In the genomic region with DNA sequence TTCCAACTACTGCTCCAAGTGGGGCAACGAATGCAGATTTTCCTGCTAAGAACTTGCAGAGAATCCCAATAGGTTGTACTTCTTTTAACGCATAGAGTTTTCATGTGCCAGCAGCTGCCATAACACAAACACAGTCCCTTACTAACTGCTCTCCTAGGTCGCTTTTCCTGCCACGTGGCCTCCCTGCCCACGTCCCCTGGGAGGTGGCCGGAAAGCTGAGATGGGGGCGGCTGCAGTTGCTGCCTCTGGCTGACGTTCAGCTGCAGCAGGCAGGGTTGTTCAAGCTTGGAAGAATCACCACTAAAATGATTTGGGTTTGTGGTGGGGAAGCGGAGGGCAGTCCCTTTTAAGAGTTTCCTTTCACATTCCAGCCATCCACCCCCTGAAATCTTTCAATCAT, we compare ENCODE assay signal across 17 cellular contexts. TPM values are rescaled to one million over a fixed set of nuclear protein-coding genes. Genes with fewer than 3 reads are reported as not detected.
DNase-seq lines count a peak whose midpoint lies in the region; ATAC-seq, FAIRE-seq and TF ChIP-seq lines count a peak whose summit lies in the region.
"Had no signal": no experiment of that assay in that cellular context is flagged by ENCODE, and none has a peak within 500 bp of the region (broad histone marks: within the 10 kb centered on the region; RNA-seq: fewer than 3 reads in every experiment).

No MANE protein-coding gene starts in this region.

- H4K91ac ChIP-seq in mesenchymal stem cell (ENCODE audit: low read length): peak overlapping the region; percentile 27

- no peaks in the 10 kb centered on the region for H3K79me2 ChIP-seq in DND-41 (ENCODE audit: insufficient read depth, low read length)

- H3K4ac ChIP-seq in mesenchymal stem cell (ENCODE audit: low read depth in 1 of 2, low read length in 2 of 2): no peak overlapping the region

- no peak overlapping the region for H2BK5ac ChIP-seq in mesenchymal stem cell (ENCODE audit: low read depth, low read length, poor library complexity, severe bottlenecking)

- H3K4me3 ChIP-seq in DND-41 (ENCODE audit: low read depth in 1 of 2, low read length in 2 of 2) (no peak overlapping the region), mesenchymal stem cell (ENCODE audit: insufficient read depth in 1 of 2, low read depth in 1 of 2, low read length in 2 of 2) (no peak overlapping the region)
- H3K4me3 ChIP-seq: colonic mucosa, upper lobe of right lung had no signal

- FAIRE-seq in H54 (lab: Jason Lieb, UNC): no peak

- H3K36me3 Mint-ChIP-seq in naive thymus-derived CD8-positive, alpha-beta T cell: no peaks in the 10 kb centered on the region
- H3K36me3 Mint-ChIP-seq: stimulated activated effector memory CD8-positive, alpha-beta T cell treated with anti-CD3 and anti-CD28 coated beads, Interleukin-12 subunit alpha, Interleukin-12 subunit beta, amount 100 ng/mL, for 72 hours had no signal

- no peak overlapping the region for H2AFZ ChIP-seq in DND-41 (ENCODE audit: low read depth, low read length)
- H2AFZ ChIP-seq in mesenchymal stem cell (ENCODE audit: low read depth, low read length): no peak overlapping the region

- H3K27me3 ChIP-seq in DND-41 (ENCODE audit: insufficient read depth, low read length, poor library complexity) (peaks cover 7% of the 10 kb centered on the region), mesenchymal stem cell (ENCODE audit: control insufficient read depth in 1 of 2, insufficient read depth in 1 of 2, low read length in 2 of 2) (peaks cover 10 to 25% of the 10 kb centered on the region in 2 experiments)
- H3K27me3 ChIP-seq: colonic mucosa, upper lobe of right lung had no signal

- H4K8ac ChIP-seq in mesenchymal stem cell (ENCODE audit: low read length): no peak overlapping the region

- H3K14ac ChIP-seq in mesenchymal stem cell (ENCODE audit: low read length in 2 of 2): peak overlapping the region in 1 of 2 experiments; percentile 41

- no peak overlapping the region for H2BK15ac ChIP-seq in mesenchymal stem cell (ENCODE audit: low read depth, poor library complexity, severe bottlenecking)

- H3K27ac ChIP-seq in DND-41 (ENCODE audit: low read length) (no peak overlapping the region), mesenchymal stem cell (ENCODE audit: low read length, poor library complexity, severe bottlenecking) (no peak overlapping the region)
- H3K27ac ChIP-seq: colonic mucosa, KMS-11, upper lobe of right lung had no signal

- no peaks in the 10 kb centered on the region for H4K20me1 ChIP-seq in DND-41 (ENCODE audit: insufficient read depth, low read length)

- TF ChIP-seq POLR2A in H54 (IDR thresholded peaks at IDR 0.05; ENCODE audit: low read depth, low read length): no peak

- no peaks in the 10 kb centered on the region for H3K9me3 ChIP-seq in DND-41 (ENCODE audit: insufficient read depth, low read length, severe bottlenecking)
- no peaks in the 10 kb centered on the region for H3K9me3 ChIP-seq in mesenchymal stem cell (ENCODE audit: control insufficient read depth, low read length)
- H3K9me3 ChIP-seq: colonic mucosa, upper lobe of right lung had no signal

- no peak overlapping the region for H3K4me3 Mint-ChIP-seq in naive thymus-derived CD8-positive, alpha-beta T cell
- H3K4me3 Mint-ChIP-seq: activated T-helper 1 cell treated with anti-CD3 and anti-CD28 coated beads, Interleukin-12 subunit alpha, Interleukin-12 subunit beta, Interleukin-2, Interleukin-4 antibody, amounts not matched to agents 30 ng/mL and 10 ng/mL and 1 ng/mL, durations not matched to agents 14 hours and 24 hours and 36 hours; CD4-positive, alpha-beta T cell; stimulated activated effector memory CD8-positive, alpha-beta T cell treated with anti-CD3 and anti-CD28 coated beads, Interleukin-12 subunit alpha, Interleukin-12 subunit beta, amount 100 ng/mL, for 72 hours had no signal

- H3K9ac ChIP-seq in DND-41 (ENCODE audit: low read depth, low read length) (no peak overlapping the region), mesenchymal stem cell (ENCODE audit: low read length) (no peak overlapping the region)
- H3K9ac ChIP-seq: KMS-11 had no signal

- H2BK12ac ChIP-seq in mesenchymal stem cell (ENCODE audit: low read length in 2 of 2): no peak overlapping the region

- POLR2A ChIA-PET in naive thymus-derived CD8-positive, alpha-beta T cell (lab: Charles Lee): no interaction called here

- H3K79me1 ChIP-seq in mesenchymal stem cell (replicated peaks; ENCODE audit: low read length, poor library complexity, severe bottlenecking): no peaks in the 10 kb centered on the region

- H2BK120ac ChIP-seq in mesenchymal stem cell (ENCODE audit: low read depth, low read length): no peak overlapping the region

- ATAC-seq in DND-41 (ENCODE audit: insufficient read depth, low read depth): peak; percentile 49; the same call in 1 of the 3 replicates
- ATAC-seq in GM19438 (IDR thresholded peaks at IDR 0.05; ENCODE audit: low read depth, unreplicated experiment): peak; percentile 80
- no peak for ATAC-seq in naive thymus-derived CD8-positive, alpha-beta T cell
- ATAC-seq: stimulated activated effector memory CD8-positive, alpha-beta T cell treated with anti-CD3 and anti-CD28 coated beads, Interleukin-12 subunit alpha, Interleukin-12 subunit beta, amount 100 ng/mL, for 72 hours; upper lobe of right lung had no signal

- no peaks in the 10 kb centered on the region for H3K4me1 ChIP-seq in DND-41 (ENCODE audit: insufficient read depth, low read length)
- no peaks in the 10 kb centered on the region for H3K4me1 ChIP-seq in mesenchymal stem cell (ENCODE audit: control insufficient read depth, insufficient read depth, low read depth, low read length)
- H3K4me1 ChIP-seq: colonic mucosa, upper lobe of right lung had no signal

- H3K23ac ChIP-seq in mesenchymal stem cell (ENCODE audit: low read length in 2 of 2): peak overlapping the region in 1 of 2 experiments; percentile 23

- 63% methylated on average over 6 of the region's 9 CpGs for WGBS in mesenchymal stem cell

- H2AK5ac ChIP-seq in mesenchymal stem cell (ENCODE audit: low read length, severe bottlenecking): no peak overlapping the region

- H3K4me2 ChIP-seq in DND-41 (ENCODE audit: insufficient read depth, low read length): no peak overlapping the region
- H3K4me2 ChIP-seq in mesenchymal stem cell (ENCODE audit: low read length, poor library complexity, severe bottlenecking): no peak overlapping the region
- H3K4me2 ChIP-seq: KMS-11 had no signal

- H3K4me1 Mint-ChIP-seq in naive thymus-derived CD8-positive, alpha-beta T cell: peaks cover 0 to 2% (median 0%) of the 10 kb centered on the region in 4 donors
- H3K4me1 Mint-ChIP-seq: stimulated activated effector memory CD8-positive, alpha-beta T cell treated with anti-CD3 and anti-CD28 coated beads, Interleukin-12 subunit alpha, Interleukin-12 subunit beta, amount 100 ng/mL, for 72 hours had no signal

- peaks cover 3 to 41% (median 18%) of the 10 kb centered on the region in 5 donors for H3K27me3 Mint-ChIP-seq in naive thymus-derived CD8-positive, alpha-beta T cell

- H3K9me3 Mint-ChIP-seq in naive thymus-derived CD8-positive, alpha-beta T cell: no peaks in the 10 kb centered on the region
- H3K9me3 Mint-ChIP-seq: activated T-helper 1 cell treated with anti-CD3 and anti-CD28 coated beads, Interleukin-12 subunit alpha, Interleukin-12 subunit beta, Interleukin-2, Interleukin-4 antibody, amounts not matched to agents 30 ng/mL and 10 ng/mL and 1 ng/mL, durations not matched to agents 14 hours and 24 hours and 36 hours; CD4-positive, alpha-beta T cell; stimulated activated effector memory CD8-positive, alpha-beta T cell treated with anti-CD3 and anti-CD28 coated beads, Interleukin-12 subunit alpha, Interleukin-12 subunit beta, amount 100 ng/mL, for 72 hours had no signal

- H3K36me3 ChIP-seq in DND-41 (ENCODE audit: insufficient read depth, low read length) (no peaks in the 10 kb centered on the region), mesenchymal stem cell (ENCODE audit: control insufficient read depth in 1 of 2, insufficient read depth in 2 of 2, low read depth in 1 of 2, low read length in 2 of 2) (no peaks in the 10 kb centered on the region)
- H3K36me3 ChIP-seq: colonic mucosa, upper lobe of right lung had no signal

- TF ChIP-seq CTCF in DND-41 (IDR thresholded peaks at IDR 0.05; ENCODE audit: borderline replicate concordance, extremely low read depth, low read length, poor library complexity, severe bottlenecking): no peak

- H3K27ac Mint-ChIP-seq in naive thymus-derived CD8-positive, alpha-beta T cell: no peak overlapping the region
- H3K27ac Mint-ChIP-seq: activated T-helper 1 cell treated with anti-CD3 and anti-CD28 coated beads, Interleukin-12 subunit alpha, Interleukin-12 subunit beta, Interleukin-2, Interleukin-4 antibody, amounts not matched to agents 30 ng/mL and 10 ng/mL and 1 ng/mL, durations not matched to agents 14 hours and 24 hours and 36 hours; CD4-positive, alpha-beta T cell; stimulated activated effector memory CD8-positive, alpha-beta T cell treated with anti-CD3 and anti-CD28 coated beads, Interleukin-12 subunit alpha, Interleukin-12 subunit beta, amount 100 ng/mL, for 72 hours had no signal

- DNase-seq in DND-41: peak; percentile 21
- peak; percentile 61 for DNase-seq in NCI-H69 (lab: John Stamatoyannopoulos, UW)
- no peak for DNase-seq in mesenchymal stem cell
- DNase-seq in H54 (ENCODE audit: insufficient read length, low spot score): no peak
- no peak for DNase-seq in NK-92 treated with Interleukin-12 subunit alpha and Interleukin-12 subunit beta, amount 100 ng/mL, for 24 hours (lab: John Stamatoyannopoulos, UW)
- DNase-seq in COLO668 (lab: John Stamatoyannopoulos, UW; ENCODE audit: unreplicated experiment): no peak
- DNase-seq in naive thymus-derived CD8-positive, alpha-beta T cell: no peak
- DNase-seq: CD4-positive, alpha-beta T cell; colonic mucosa; NCI-H1930; T1000; upper lobe of right lung had no signal

- H3K18ac ChIP-seq in mesenchymal stem cell (ENCODE audit: low read depth in 1 of 2, low read length in 2 of 2): no peak overlapping the region

RNA-seq across cellular contexts. Expression of gene ZNF202, which starts 39.3 kb away (rescaled TPM):
- 3.0 TPM for polyA plus RNA-seq in mesenchymal stem cell (2013, experiment 1 of 2)
- polyA plus RNA-seq in mesenchymal stem cell (2013, experiment 2 of 2): 3.6 TPM
- 10 to 100 TPM; 27.0 to 30.4 TPM for total RNA-seq in naive thymus-derived CD8-positive, alpha-beta T cell
- 10 to 100 TPM in 1 of 3 donors, 1 to 10 TPM in 2; 5.3 to 13.2 (median 6.6) TPM for polyA plus RNA-seq in naive thymus-derived CD8-positive, alpha-beta T cell

RNA-seq across cellular contexts. Expression of gene SCN3B, which starts 47.7 kb away (rescaled TPM):
- polyA plus RNA-seq in mesenchymal stem cell (2013, experiment 1 of 2): 0.10 TPM
- 0.11 TPM for polyA plus RNA-seq in mesenchymal stem cell (2013, experiment 2 of 2)
- total RNA-seq in naive thymus-derived CD8-positive, alpha-beta T cell: not detected
- polyA plus RNA-seq in naive thymus-derived CD8-positive, alpha-beta T cell: not detected
- total RNA-seq: activated T-helper 1 cell treated with anti-CD3 and anti-CD28 coated beads, Interleukin-12 subunit alpha, Interleukin-12 subunit beta, Interleukin-2, Interleukin-4 antibody, amounts not matched to agents 30 ng/mL and 10 ng/mL and 1 ng/mL, durations not matched to agents 14 hours and 24 hours and 36 hours; CD4-positive, alpha-beta T cell had no signal

RNA-seq across cellular contexts. Expression of gene OR6X1, which starts 52.2 kb away (rescaled TPM):
- not detected for polyA plus RNA-seq in mesenchymal stem cell (2013, experiment 1 of 2)
- not detected for polyA plus RNA-seq in mesenchymal stem cell (2013, experiment 2 of 2)
- not detected for total RNA-seq in naive thymus-derived CD8-positive, alpha-beta T cell
- polyA plus RNA-seq in naive thymus-derived CD8-positive, alpha-beta T cell: not detected
- total RNA-seq: activated T-helper 1 cell treated with anti-CD3 and anti-CD28 coated beads, Interleukin-12 subunit alpha, Interleukin-12 subunit beta, Interleukin-2, Interleukin-4 antibody, amounts not matched to agents 30 ng/mL and 10 ng/mL and 1 ng/mL, durations not matched to agents 14 hours and 24 hours and 36 hours; CD4-positive, alpha-beta T cell; colonic mucosa; epithelial cell of proximal tubule; upper lobe of right lung had no signal

Comparison
In these comparisons a context has a peak if more than half of its experiments do, and no peak if none do; other contexts are left out.
1. ATAC-seq: peak in DND-41 (single experiment) and GM19438 (single experiment); none in naive thymus-derived CD8-positive, alpha-beta T cell (0 of 2).
2. DNase-seq: peak in DND-41 (single experiment) and NCI-H69 (single experiment); none in mesenchymal stem cell (single experiment), H54 (single experiment), NK-92 treated with Interleukin-12 subunit alpha and Interleukin-12 subunit beta, amount 100 ng/mL, for 24 hours (single experiment), COLO668 (single experiment) and naive thymus-derived CD8-positive, alpha-beta T cell (0 of 10).